ENCODE assay signal across 1 cellular context in the genomic region with DNA sequence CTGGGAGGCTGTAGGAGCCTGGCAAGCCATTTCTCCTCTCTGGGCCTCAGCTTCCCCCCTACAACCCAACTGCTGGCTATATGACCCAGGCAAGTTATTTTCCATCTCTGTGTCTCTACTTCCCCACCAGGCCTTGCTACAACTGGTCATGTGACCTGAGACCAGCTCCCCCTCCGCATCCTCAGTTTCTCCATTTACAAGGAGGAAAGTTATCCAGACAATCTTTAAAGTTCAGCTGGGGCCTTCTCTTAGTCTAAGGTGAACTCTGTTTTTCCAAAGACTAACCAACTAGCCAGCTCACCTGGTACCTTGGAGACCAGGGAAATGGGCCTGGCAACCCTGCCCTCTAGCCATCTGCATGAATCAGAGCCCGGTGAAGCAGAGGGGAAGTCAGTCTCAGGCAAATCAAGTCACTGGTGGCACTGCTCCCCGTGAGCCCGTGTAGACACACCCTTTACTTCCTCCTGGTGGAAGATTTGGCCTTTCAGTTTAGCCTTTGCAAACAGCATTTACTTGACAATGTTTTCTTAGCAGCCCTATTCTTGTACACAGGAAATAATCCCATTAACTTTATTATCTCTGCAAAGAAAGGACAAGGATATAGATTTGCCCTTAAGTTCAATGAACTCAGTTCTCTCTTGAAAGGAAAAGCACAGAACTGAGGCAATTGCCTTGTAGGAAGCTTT.
TF ChIP-seq lines count a peak whose summit lies in the region.

No MANE protein-coding gene starts in this region.

TF ChIP-seq in HepG2, 621 proteins besides CTCF, POLR2A, EP300 and RAD21 (continued from another document and continues in another):
- TF ChIP-seq YY1 (IDR thresholded peaks at IDR 0.05; ENCODE audit: insufficient read depth, insufficient replicate concordance, low read depth, low read length) (no peak), ZNF251 (CRISPR knock-in tag; IDR thresholded peaks at IDR 0.05) (no peak), MIXL1 (CRISPR knock-in tag; IDR thresholded peaks at IDR 0.05) (peak; percentile 92), NONO (IDR thresholded peaks at IDR 0.05) (no peak), NONO (CRISPR knock-in tag; conservative IDR thresholded peaks at IDR 0.05) (no peak), NR2F6 (IDR thresholded peaks at IDR 0.05) (no peak), NR2F6 (CRISPR knock-in tag; IDR thresholded peaks at IDR 0.05) (0 out of 2 replicates have a peak, but pooled peaks have one; percentile 25), JDP2 (CRISPR knock-in tag; IDR thresholded peaks at IDR 0.05; ENCODE audit: borderline replicate concordance) (no peak), PRMT3 (CRISPR knock-in tag; IDR thresholded peaks at IDR 0.05; ENCODE audit: borderline replicate concordance, low read depth) (0 out of 2 replicates have a peak, but pooled peaks have one; percentile 17), KDM5A (IDR thresholded peaks at IDR 0.05; ENCODE audit: borderline replicate concordance, low read length) (no peak), ZNF256 (CRISPR knock-in tag; conservative IDR thresholded peaks at IDR 0.05) (no peak), NFE2L2 (IDR thresholded peaks at IDR 0.05; ENCODE audit: low read length) (no peak), ZNF10 (CRISPR knock-in tag; IDR thresholded peaks at IDR 0.05; ENCODE audit: borderline replicate concordance, low read depth) (no peak), SMARCE1 (IDR thresholded peaks at IDR 0.05; ENCODE audit: borderline replicate concordance) (no peak), HNRNPUL1 (IDR thresholded peaks at IDR 0.05; ENCODE audit: low read depth, low read length) (no peak), JARID2 (CRISPR knock-in tag; IDR thresholded peaks at IDR 0.05; ENCODE audit: insufficient replicate concordance) (no peak), ZNF253 (CRISPR knock-in tag; IDR thresholded peaks at IDR 0.05; ENCODE audit: borderline replicate concordance) (no peak), GATAD2A (CRISPR knock-in tag; IDR thresholded peaks at IDR 0.05) (peak; percentile 29; the same call in 1 of the 2 replicates), TBX2 (CRISPR knock-in tag; IDR thresholded peaks at IDR 0.05; ENCODE audit: borderline replicate concordance) (no peak), MEIS2 (CRISPR knock-in tag; IDR thresholded peaks at IDR 0.05) (no peak), NFIC (IDR thresholded peaks at IDR 0.05; ENCODE audit: low read length) (no peak), ZNF326 (CRISPR knock-in tag; IDR thresholded peaks at IDR 0.05; ENCODE audit: borderline replicate concordance) (no peak), TRIM24 (CRISPR knock-in tag; IDR thresholded peaks at IDR 0.05) (no peak), NPAS2 (CRISPR knock-in tag; IDR thresholded peaks at IDR 0.05; ENCODE audit: borderline replicate concordance) (no peak), ZNF205 (CRISPR knock-in tag; IDR thresholded peaks at IDR 0.05) (no peak), TCF7 (IDR thresholded peaks at IDR 0.05; ENCODE audit: low read depth) (no peak), ZNF782 (CRISPR knock-in tag; IDR thresholded peaks at IDR 0.05; ENCODE audit: borderline replicate concordance) (no peak), KDM2A (CRISPR knock-in tag; IDR thresholded peaks at IDR 0.05; ENCODE audit: borderline replicate concordance, low read depth) (no peak), SCMH1 (CRISPR knock-in tag; IDR thresholded peaks at IDR 0.05; ENCODE audit: borderline replicate concordance) (no peak), ZNF678 (CRISPR knock-in tag; IDR thresholded peaks at IDR 0.05) (no peak), JUND (CRISPR knock-in tag; IDR thresholded peaks at IDR 0.05) (no peak), ZEB1 (IDR thresholded peaks at IDR 0.05; ENCODE audit: insufficient replicate concordance, low read depth) (no peak), CCAR2 (optimal IDR thresholded peaks at IDR 0.05; ENCODE audit: low read depth, low read length) (no peak), ATRX (CRISPR knock-in tag; IDR thresholded peaks at IDR 0.05; ENCODE audit: borderline replicate concordance) (no peak)
- TF ChIP-seq, protein P1, sequence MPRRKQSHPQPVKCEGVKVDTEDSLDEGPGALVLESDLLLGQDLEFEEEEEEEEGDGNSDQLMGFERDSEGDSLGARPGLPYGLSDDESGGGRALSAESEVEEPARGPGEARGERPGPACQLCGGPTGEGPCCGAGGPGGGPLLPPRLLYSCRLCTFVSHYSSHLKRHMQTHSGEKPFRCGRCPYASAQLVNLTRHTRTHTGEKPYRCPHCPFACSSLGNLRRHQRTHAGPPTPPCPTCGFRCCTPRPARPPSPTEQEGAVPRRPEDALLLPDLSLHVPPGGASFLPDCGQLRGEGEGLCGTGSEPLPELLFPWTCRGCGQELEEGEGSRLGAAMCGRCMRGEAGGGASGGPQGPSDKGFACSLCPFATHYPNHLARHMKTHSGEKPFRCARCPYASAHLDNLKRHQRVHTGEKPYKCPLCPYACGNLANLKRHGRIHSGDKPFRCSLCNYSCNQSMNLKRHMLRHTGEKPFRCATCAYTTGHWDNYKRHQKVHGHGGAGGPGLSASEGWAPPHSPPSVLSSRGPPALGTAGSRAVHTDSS (CRISPR knock-in tag; conservative IDR thresholded peaks at IDR 0.05) = no peak
- TF ChIP-seq, protein P2, sequence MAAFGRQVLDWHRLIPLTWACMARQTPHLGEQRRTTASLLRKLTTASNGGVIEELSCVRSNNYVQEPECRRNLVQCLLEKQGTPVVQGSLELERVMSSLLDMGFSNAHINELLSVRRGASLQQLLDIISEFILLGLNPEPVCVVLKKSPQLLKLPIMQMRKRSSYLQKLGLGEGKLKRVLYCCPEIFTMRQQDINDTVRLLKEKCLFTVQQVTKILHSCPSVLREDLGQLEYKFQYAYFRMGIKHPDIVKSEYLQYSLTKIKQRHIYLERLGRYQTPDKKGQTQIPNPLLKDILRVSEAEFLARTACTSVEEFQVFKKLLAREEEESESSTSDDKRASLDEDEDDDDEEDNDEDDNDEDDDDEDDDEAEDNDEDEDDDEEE (CRISPR knock-in tag; IDR thresholded peaks at IDR 0.05) = no peak
- TF ChIP-seq, protein P3, sequence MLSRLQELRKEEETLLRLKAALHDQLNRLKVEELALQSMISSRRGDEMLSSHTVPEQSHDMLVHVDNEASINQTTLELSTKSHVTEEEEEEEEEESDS (CRISPR knock-in tag; IDR thresholded peaks at IDR 0.05; ENCODE audit: borderline replicate concordance) = no peak
- TF ChIP-seq, protein P4, sequence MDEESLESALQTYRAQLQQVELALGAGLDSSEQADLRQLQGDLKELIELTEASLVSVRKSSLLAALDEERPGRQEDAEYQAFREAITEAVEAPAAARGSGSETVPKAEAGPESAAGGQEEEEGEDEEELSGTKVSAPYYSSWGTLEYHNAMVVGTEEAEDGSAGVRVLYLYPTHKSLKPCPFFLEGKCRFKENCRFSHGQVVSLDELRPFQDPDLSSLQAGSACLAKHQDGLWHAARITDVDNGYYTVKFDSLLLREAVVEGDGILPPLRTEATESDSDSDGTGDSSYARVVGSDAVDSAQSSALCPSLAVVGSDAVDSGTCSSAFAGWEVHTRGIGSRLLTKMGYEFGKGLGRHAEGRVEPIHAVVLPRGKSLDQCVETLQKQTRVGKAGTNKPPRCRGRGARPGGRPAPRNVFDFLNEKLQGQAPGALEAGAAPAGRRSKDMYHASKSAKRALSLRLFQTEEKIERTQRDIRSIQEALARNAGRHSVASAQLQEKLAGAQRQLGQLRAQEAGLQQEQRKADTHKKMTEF (CRISPR knock-in tag; IDR thresholded peaks at IDR 0.05) = no peak
- TF ChIP-seq, protein P5, sequence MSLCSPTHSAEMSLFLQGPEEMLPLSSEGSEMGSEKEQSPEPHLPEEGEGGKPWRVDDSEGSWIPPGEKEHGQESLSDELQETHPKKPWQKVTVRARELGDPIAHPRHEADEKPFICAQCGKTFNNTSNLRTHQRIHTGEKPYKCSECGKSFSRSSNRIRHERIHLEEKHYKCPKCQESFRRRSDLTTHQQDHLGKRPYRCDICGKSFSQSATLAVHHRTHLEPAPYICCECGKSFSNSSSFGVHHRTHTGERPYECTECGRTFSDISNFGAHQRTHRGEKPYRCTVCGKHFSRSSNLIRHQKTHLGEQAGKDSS (CRISPR knock-in tag; IDR thresholded peaks at IDR 0.05; ENCODE audit: borderline replicate concordance, low read depth) = no peak
- TF ChIP-seq, protein P6, sequence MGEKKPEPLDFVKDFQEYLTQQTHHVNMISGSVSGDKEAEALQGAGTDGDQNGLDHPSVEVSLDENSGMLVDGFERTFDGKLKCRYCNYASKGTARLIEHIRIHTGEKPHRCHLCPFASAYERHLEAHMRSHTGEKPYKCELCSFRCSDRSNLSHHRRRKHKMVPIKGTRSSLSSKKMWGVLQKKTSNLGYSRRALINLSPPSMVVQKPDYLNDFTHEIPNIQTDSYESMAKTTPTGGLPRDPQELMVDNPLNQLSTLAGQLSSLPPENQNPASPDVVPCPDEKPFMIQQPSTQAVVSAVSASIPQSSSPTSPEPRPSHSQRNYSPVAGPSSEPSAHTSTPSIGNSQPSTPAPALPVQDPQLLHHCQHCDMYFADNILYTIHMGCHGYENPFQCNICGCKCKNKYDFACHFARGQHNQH (CRISPR knock-in tag; IDR thresholded peaks at IDR 0.05) = no peak
- TF ChIP-seq, protein P7, sequence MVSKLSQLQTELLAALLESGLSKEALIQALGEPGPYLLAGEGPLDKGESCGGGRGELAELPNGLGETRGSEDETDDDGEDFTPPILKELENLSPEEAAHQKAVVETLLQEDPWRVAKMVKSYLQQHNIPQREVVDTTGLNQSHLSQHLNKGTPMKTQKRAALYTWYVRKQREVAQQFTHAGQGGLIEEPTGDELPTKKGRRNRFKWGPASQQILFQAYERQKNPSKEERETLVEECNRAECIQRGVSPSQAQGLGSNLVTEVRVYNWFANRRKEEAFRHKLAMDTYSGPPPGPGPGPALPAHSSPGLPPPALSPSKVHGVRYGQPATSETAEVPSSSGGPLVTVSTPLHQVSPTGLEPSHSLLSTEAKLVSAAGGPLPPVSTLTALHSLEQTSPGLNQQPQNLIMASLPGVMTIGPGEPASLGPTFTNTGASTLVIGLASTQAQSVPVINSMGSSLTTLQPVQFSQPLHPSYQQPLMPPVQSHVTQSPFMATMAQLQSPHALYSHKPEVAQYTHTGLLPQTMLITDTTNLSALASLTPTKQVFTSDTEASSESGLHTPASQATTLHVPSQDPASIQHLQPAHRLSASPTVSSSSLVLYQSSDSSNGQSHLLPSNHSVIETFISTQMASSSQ (IDR thresholded peaks at IDR 0.05; ENCODE audit: low read depth) = peak; percentile 30; the same call in 1 of the 2 replicates
- TF ChIP-seq, protein P7 (CRISPR knock-in tag; IDR thresholded peaks at IDR 0.05; ENCODE audit: borderline replicate concordance) = no peak
- TF ChIP-seq, protein P8, sequence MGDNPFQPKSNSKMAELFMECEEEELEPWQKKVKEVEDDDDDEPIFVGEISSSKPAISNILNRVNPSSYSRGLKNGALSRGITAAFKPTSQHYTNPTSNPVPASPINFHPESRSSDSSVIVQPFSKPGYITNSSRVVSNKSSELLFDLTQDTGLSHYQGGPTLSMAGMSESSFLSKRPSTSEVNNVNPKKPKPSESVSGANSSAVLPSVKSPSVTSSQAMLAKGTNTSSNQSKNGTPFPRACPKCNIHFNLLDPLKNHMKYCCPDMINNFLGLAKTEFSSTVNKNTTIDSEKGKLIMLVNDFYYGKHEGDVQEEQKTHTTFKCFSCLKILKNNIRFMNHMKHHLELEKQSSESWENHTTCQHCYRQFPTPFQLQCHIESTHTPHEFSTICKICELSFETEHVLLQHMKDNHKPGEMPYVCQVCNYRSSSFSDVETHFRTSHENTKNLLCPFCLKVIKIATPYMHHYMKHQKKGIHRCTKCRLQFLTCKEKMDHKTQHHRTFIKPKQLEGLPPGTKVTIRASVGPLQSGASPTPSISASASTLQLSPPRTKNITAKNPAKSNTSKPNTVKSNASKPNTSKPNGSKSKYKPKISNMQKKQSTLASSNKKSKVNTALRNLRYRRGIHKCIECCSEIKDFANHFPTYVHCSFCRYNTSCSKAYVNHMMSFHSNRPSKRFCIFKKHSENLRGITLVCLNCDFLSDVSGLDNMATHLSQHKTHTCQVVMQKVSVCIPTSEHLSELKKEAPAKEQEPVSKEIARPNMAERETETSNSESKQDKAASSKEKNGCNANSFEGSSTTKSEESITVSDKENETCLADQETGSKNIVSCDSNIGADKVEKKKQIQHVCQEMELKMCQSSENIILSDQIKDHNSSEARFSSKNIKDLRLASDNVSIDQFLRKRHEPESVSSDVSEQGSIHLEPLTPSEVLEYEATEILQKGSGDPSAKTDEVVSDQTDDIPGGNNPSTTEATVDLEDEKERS (CRISPR knock-in tag; IDR thresholded peaks at IDR 0.05) = no peak
- TF ChIP-seq, protein P9, sequence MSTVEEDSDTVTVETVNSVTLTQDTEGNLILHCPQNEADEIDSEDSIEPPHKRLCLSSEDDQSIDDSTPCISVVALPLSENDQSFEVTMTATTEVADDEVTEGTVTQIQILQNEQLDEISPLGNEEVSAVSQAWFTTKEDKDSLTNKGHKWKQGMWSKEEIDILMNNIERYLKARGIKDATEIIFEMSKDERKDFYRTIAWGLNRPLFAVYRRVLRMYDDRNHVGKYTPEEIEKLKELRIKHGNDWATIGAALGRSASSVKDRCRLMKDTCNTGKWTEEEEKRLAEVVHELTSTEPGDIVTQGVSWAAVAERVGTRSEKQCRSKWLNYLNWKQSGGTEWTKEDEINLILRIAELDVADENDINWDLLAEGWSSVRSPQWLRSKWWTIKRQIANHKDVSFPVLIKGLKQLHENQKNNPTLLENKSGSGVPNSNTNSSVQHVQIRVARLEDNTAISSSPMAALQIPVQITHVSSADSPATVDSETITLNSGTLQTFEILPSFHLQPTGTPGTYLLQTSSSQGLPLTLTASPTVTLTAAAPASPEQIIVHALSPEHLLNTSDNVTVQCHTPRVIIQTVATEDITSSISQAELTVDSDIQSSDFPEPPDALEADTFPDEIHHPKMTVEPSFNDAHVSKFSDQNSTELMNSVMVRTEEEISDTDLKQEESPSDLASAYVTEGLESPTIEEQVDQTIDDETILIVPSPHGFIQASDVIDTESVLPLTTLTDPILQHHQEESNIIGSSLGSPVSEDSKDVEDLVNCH (CRISPR knock-in tag; IDR thresholded peaks at IDR 0.05) = no peak
- TF ChIP-seq, protein P10, sequence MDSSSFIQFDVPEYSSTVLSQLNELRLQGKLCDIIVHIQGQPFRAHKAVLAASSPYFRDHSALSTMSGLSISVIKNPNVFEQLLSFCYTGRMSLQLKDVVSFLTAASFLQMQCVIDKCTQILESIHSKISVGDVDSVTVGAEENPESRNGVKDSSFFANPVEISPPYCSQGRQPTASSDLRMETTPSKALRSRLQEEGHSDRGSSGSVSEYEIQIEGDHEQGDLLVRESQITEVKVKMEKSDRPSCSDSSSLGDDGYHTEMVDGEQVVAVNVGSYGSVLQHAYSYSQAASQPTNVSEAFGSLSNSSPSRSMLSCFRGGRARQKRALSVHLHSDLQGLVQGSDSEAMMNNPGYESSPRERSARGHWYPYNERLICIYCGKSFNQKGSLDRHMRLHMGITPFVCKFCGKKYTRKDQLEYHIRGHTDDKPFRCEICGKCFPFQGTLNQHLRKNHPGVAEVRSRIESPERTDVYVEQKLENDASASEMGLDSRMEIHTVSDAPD (CRISPR knock-in tag; IDR thresholded peaks at IDR 0.05) = no peak
